ENCODE assay signal across 1 cellular context in the genomic region with DNA sequence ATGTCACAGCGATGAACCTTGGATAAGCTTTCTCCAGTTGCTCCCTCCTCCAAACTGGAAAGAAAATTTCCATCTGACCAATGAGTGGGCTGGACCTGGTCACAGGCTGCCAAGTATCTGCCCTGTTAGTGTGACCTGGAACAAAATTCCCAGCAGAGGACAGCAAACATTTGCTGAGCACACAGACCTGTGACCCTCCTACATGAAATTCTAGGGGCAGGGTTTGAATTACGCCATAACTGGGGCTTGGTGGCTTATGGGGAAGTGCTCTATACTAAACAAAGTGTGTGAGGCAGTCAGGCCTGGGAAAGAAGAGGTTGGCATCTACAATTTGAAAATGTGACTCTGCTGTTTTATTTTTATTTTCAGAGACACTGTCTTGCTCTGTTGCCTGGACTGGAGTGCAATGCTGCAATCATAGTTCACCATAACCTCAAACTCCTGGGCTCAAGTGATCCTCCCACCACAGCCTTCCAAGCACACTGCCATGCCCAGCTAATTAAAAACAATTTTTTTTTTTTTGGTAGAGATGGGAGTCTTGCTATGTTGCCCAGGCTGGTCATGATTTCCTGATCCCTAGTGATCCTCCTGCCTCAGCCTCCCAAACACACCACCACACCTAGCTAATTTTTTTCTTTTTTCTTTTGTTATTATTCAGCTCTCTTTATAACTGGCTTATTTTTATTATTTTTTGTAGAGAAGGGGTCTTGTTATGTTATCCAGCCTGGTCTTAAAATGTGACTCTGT.
TF ChIP-seq lines count a peak whose summit lies in the region.

No MANE protein-coding gene starts in this region.

TF ChIP-seq in HepG2, 621 proteins besides CTCF, POLR2A, EP300 and RAD21 (continued from another document and continues in another):
- TF ChIP-seq EZH2 (conservative IDR thresholded peaks at IDR 0.05; ENCODE audit: low read depth, low read length) = no peak
- TF ChIP-seq, protein P1, sequence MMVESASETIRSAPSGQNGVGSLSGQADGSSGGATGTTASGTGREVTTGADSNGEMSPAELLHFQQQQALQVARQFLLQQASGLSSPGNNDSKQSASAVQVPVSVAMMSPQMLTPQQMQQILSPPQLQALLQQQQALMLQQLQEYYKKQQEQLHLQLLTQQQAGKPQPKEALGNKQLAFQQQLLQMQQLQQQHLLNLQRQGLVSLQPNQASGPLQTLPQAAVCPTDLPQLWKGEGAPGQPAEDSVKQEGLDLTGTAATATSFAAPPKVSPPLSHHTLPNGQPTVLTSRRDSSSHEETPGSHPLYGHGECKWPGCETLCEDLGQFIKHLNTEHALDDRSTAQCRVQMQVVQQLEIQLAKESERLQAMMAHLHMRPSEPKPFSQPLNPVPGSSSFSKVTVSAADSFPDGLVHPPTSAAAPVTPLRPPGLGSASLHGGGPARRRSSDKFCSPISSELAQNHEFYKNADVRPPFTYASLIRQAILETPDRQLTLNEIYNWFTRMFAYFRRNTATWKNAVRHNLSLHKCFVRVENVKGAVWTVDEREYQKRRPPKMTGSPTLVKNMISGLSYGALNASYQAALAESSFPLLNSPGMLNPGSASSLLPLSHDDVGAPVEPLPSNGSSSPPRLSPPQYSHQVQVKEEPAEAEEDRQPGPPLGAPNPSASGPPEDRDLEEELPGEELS (CRISPR knock-in tag; IDR thresholded peaks at IDR 0.05) = peak; percentile 91
- TF ChIP-seq, protein P2, sequence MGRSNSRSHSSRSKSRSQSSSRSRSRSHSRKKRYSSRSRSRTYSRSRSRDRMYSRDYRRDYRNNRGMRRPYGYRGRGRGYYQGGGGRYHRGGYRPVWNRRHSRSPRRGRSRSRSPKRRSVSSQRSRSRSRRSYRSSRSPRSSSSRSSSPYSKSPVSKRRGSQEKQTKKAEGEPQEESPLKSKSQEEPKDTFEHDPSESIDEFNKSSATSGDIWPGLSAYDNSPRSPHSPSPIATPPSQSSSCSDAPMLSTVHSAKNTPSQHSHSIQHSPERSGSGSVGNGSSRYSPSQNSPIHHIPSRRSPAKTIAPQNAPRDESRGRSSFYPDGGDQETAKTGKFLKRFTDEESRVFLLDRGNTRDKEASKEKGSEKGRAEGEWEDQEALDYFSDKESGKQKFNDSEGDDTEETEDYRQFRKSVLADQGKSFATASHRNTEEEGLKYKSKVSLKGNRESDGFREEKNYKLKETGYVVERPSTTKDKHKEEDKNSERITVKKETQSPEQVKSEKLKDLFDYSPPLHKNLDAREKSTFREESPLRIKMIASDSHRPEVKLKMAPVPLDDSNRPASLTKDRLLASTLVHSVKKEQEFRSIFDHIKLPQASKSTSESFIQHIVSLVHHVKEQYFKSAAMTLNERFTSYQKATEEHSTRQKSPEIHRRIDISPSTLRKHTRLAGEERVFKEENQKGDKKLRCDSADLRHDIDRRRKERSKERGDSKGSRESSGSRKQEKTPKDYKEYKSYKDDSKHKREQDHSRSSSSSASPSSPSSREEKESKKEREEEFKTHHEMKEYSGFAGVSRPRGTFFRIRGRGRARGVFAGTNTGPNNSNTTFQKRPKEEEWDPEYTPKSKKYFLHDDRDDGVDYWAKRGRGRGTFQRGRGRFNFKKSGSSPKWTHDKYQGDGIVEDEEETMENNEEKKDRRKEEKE (IDR thresholded peaks at IDR 0.05) = no peak
- TF ChIP-seq, protein P3, sequence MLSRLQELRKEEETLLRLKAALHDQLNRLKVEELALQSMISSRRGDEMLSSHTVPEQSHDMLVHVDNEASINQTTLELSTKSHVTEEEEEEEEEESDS (CRISPR knock-in tag; IDR thresholded peaks at IDR 0.05; ENCODE audit: borderline replicate concordance) = no peak
- TF ChIP-seq, protein P4, sequence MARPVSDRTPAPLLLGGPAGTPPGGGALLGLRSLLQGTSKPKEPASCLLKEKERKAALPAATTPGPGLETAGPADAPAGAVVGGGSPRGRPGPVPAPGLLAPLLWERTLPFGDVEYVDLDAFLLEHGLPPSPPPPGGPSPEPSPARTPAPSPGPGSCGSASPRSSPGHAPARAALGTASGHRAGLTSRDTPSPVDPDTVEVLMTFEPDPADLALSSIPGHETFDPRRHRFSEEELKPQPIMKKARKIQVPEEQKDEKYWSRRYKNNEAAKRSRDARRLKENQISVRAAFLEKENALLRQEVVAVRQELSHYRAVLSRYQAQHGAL (CRISPR knock-in tag; IDR thresholded peaks at IDR 0.05; ENCODE audit: not compliant biosample characterization) = no peak
- TF ChIP-seq ZSCAN29 (CRISPR knock-in tag; conservative IDR thresholded peaks at IDR 0.05) = no peak
- no peak for TF ChIP-seq RFX1 (IDR thresholded peaks at IDR 0.05)
- TF ChIP-seq HDAC6 (IDR thresholded peaks at IDR 0.05; ENCODE audit: low read depth, low read length) = no peak
- peak; percentile 94 for TF ChIP-seq HNF4G (IDR thresholded peaks at IDR 0.05; ENCODE audit: borderline replicate concordance, low read depth, low read length)
- TF ChIP-seq HNF4G (CRISPR knock-in tag; IDR thresholded peaks at IDR 0.05; ENCODE audit: borderline replicate concordance, low read depth) = peak; percentile 89; the same call in 1 of the 2 replicates
- TF ChIP-seq GZF1 (CRISPR knock-in tag; IDR thresholded peaks at IDR 0.05) = no peak
- peak; percentile 67 for TF ChIP-seq POLR2AphosphoS5 (IDR thresholded peaks at IDR 0.05; ENCODE audit: low read depth, low read length)
- TF ChIP-seq ZNF567 (CRISPR knock-in tag; IDR thresholded peaks at IDR 0.05; ENCODE audit: borderline replicate concordance) = no peak
- no peak for TF ChIP-seq FOXM1 (CRISPR knock-in tag; IDR thresholded peaks at IDR 0.05)
- TF ChIP-seq ZNF558 (CRISPR knock-in tag; IDR thresholded peaks at IDR 0.05; ENCODE audit: borderline replicate concordance) = no peak
- no peak for TF ChIP-seq CHCHD3 (CRISPR knock-in tag; IDR thresholded peaks at IDR 0.05)
- TF ChIP-seq HMG20B (CRISPR knock-in tag; conservative IDR thresholded peaks at IDR 0.05) = peak; percentile 92
- TF ChIP-seq, protein P5, sequence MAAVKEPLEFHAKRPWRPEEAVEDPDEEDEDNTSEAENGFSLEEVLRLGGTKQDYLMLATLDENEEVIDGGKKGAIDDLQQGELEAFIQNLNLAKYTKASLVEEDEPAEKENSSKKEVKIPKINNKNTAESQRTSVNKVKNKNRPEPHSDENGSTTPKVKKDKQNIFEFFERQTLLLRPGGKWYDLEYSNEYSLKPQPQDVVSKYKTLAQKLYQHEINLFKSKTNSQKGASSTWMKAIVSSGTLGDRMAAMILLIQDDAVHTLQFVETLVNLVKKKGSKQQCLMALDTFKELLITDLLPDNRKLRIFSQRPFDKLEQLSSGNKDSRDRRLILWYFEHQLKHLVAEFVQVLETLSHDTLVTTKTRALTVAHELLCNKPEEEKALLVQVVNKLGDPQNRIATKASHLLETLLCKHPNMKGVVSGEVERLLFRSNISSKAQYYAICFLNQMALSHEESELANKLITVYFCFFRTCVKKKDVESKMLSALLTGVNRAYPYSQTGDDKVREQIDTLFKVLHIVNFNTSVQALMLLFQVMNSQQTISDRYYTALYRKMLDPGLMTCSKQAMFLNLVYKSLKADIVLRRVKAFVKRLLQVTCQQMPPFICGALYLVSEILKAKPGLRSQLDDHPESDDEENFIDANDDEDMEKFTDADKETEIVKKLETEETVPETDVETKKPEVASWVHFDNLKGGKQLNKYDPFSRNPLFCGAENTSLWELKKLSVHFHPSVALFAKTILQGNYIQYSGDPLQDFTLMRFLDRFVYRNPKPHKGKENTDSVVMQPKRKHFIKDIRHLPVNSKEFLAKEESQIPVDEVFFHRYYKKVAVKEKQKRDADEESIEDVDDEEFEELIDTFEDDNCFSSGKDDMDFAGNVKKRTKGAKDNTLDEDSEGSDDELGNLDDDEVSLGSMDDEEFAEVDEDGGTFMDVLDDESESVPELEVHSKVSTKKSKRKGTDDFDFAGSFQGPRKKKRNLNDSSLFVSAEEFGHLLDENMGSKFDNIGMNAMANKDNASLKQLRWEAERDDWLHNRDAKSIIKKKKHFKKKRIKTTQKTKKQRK (IDR thresholded peaks at IDR 0.05; ENCODE audit: low read length) = no peak
- TF ChIP-seq TOE1 (CRISPR knock-in tag; IDR thresholded peaks at IDR 0.05) = no peak
- no peak for TF ChIP-seq SP2 (CRISPR knock-in tag; IDR thresholded peaks at IDR 0.05)
- peak; percentile 65; the same call in 1 of the 2 replicates for TF ChIP-seq ZNF501 (CRISPR knock-in tag; IDR thresholded peaks at IDR 0.05)
- TF ChIP-seq HES4 (CRISPR knock-in tag; IDR thresholded peaks at IDR 0.05; ENCODE audit: borderline replicate concordance) = no peak
- no peak for TF ChIP-seq ZNF337 (CRISPR knock-in tag; IDR thresholded peaks at IDR 0.05; ENCODE audit: borderline replicate concordance, low read depth)
- TF ChIP-seq, protein P6, sequence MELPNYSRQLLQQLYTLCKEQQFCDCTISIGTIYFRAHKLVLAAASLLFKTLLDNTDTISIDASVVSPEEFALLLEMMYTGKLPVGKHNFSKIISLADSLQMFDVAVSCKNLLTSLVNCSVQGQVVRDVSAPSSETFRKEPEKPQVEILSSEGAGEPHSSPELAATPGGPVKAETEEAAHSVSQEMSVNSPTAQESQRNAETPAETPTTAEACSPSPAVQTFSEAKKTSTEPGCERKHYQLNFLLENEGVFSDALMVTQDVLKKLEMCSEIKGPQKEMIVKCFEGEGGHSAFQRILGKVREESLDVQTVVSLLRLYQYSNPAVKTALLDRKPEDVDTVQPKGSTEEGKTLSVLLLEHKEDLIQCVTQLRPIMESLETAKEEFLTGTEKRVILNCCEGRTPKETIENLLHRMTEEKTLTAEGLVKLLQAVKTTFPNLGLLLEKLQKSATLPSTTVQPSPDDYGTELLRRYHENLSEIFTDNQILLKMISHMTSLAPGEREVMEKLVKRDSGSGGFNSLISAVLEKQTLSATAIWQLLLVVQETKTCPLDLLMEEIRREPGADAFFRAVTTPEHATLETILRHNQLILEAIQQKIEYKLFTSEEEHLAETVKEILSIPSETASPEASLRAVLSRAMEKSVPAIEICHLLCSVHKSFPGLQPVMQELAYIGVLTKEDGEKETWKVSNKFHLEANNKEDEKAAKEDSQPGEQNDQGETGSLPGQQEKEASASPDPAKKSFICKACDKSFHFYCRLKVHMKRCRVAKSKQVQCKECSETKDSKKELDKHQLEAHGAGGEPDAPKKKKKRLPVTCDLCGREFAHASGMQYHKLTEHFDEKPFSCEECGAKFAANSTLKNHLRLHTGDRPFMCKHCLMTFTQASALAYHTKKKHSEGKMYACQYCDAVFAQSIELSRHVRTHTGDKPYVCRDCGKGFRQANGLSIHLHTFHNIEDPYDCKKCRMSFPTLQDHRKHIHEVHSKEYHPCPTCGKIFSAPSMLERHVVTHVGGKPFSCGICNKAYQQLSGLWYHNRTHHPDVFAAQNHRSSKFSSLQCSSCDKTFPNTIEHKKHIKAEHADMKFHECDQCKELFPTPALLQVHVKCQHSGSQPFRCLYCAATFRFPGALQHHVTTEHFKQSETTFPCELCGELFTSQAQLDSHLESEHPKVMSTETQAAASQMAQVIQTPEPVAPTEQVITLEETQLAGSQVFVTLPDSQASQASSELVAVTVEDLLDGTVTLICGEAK (IDR thresholded peaks at IDR 0.05) = no peak
- TF ChIP-seq, protein P6 (CRISPR knock-in tag; IDR thresholded peaks at IDR 0.05) = no peak; the same call in 1 of the 2 replicates
- TF ChIP-seq HCFC1 (IDR thresholded peaks at IDR 0.05; ENCODE audit: low read depth, low read length) = no peak
- TF ChIP-seq TBX3 (IDR thresholded peaks at IDR 0.05; ENCODE audit: borderline replicate concordance) = peak; percentile 77
- no peak for TF ChIP-seq ZNF703 (CRISPR knock-in tag; IDR thresholded peaks at IDR 0.05; ENCODE audit: borderline replicate concordance)
- TF ChIP-seq ZNF234 (CRISPR knock-in tag; conservative IDR thresholded peaks at IDR 0.05) = no peak
- TF ChIP-seq PHF8 (CRISPR knock-in tag; IDR thresholded peaks at IDR 0.05) = peak; percentile 40; the same call in 1 of the 2 replicates
- TF ChIP-seq ZBTB1 (CRISPR knock-in tag; IDR thresholded peaks at IDR 0.05; ENCODE audit: borderline replicate concordance) = no peak
- TF ChIP-seq HNRNPLL (IDR thresholded peaks at IDR 0.05; ENCODE audit: low read depth, low read length, poor library complexity, severe bottlenecking) = no peak
